ENCODE assay signal across 9 cellular contexts in the genomic region with DNA sequence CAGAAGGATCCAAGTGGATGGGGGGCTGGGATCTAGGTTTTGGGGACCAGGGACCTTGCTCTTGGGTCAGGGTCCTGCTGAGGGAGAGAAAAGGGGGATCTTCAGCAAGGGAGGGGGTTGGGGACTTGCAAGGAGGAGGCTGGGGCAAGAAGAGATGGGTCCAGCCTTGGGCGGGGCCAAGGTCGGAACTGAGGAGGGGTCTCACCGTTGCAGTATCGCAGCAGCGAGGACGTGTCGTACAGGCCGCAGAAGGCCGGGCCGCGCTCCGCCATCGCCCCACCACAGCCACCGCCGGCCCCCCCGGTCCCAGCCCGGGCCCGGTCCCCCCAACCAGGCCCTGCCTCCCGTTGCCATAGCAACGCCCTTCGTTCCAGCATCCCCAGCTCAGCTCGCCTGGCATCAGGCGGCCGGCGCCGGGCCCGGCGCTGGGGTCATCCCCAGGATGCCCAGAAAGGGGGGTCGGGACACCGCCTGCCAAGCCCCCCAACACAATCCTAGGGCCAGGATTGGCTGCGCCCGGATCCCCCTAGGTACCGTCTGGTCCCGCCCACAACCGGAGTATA. TPM values are rescaled to one million over a fixed set of nuclear protein-coding genes. Genes with fewer than 3 reads are reported as not detected.
DNase-seq lines count a peak whose midpoint lies in the region; ATAC-seq and TF ChIP-seq lines count a peak whose summit lies in the region.
"Had no signal": no experiment of that assay in that cellular context is flagged by ENCODE, and none has a peak within 500 bp of the region (broad histone marks: within the 10 kb centered on the region; RNA-seq: fewer than 3 reads in every experiment).

No MANE protein-coding gene starts in this region.

- no peak for ATAC-seq in RWPE2 (ENCODE audit: low read depth)

- H3K27ac ChIP-seq in RWPE2 (ENCODE audit: poor library complexity, severe bottlenecking) (no peak overlapping the region), thyroid gland (no peak overlapping the region)
- H3K27ac ChIP-seq: body of pancreas had no signal

- H3K9me3 ChIP-seq in RWPE2 (ENCODE audit: severe bottlenecking): no peaks in the 10 kb centered on the region
- H3K9me3 ChIP-seq in thyroid gland: no peaks in the 10 kb centered on the region
- H3K9me3 ChIP-seq: body of pancreas had no signal

- no peak for TF ChIP-seq POLR2A in thyroid gland (IDR thresholded peaks at IDR 0.05)

- WGBS in thyroid gland, 2 donors: 28 to 30% methylated on average over 12 to 16 of the region's 35 CpGs

- intact Hi-C loops in thyroid gland (cut with DNase I): no loop called here

- no peak for DNase-seq in RWPE2 (ENCODE audit: low spot score)
- no peak for DNase-seq in epithelial cell of proximal tubule (ENCODE audit: low read depth)
- peak; percentile 98 for DNase-seq in putamen (ENCODE audit: low spot score)
- no peak for DNase-seq in AG20443 (ENCODE audit: low spot score)
- DNase-seq in RKO (ENCODE audit: low spot score): no peak
- DNase-seq in thyroid gland: no peak
- no peak for DNase-seq in stimulated activated naive CD4-positive, alpha-beta T cell treated with Interleukin-2 at 50 U/mL for 16 hours (lab: John Stamatoyannopoulos, UW)

- H3K27me3 ChIP-seq in RWPE2 (ENCODE audit: insufficient read depth, poor library complexity, severe bottlenecking) (no peaks in the 10 kb centered on the region), thyroid gland (peaks cover 12% of the 10 kb centered on the region)
- H3K27me3 ChIP-seq: body of pancreas had no signal

- H3K4me3 ChIP-seq in GM12875 (ENCODE audit: low read depth, low read length) (peak overlapping the region; percentile 54), RWPE2 (ENCODE audit: severe bottlenecking) (peak overlapping the region; percentile 27), epithelial cell of proximal tubule (ENCODE audit: low read depth, low read length) (peak overlapping the region; percentile 51), thyroid gland (replicated peaks in 1 of 3) (no peak overlapping the region)
- H3K4me3 ChIP-seq: body of pancreas had no signal

- TF ChIP-seq CTCF in GM12875 (IDR thresholded peaks at IDR 0.05; ENCODE audit: borderline replicate concordance, insufficient read depth, low read depth, low read length): no peak
- no peak for TF ChIP-seq CTCF in RWPE2 (IDR thresholded peaks at IDR 0.05; ENCODE audit: poor library complexity, severe bottlenecking)
- no peak for TF ChIP-seq CTCF in epithelial cell of proximal tubule (conservative IDR thresholded peaks at IDR 0.05; ENCODE audit: low read depth, low read length)
- no peak for TF ChIP-seq CTCF in thyroid gland (IDR thresholded peaks at IDR 0.05)

- no peaks in the 10 kb centered on the region for H3K36me3 ChIP-seq in RWPE2 (ENCODE audit: low read depth)
- H3K36me3 ChIP-seq in thyroid gland: no peaks in the 10 kb centered on the region

- H3K4me1 ChIP-seq in RWPE2 (ENCODE audit: insufficient read depth, poor library complexity, severe bottlenecking) (peaks cover 13% of the 10 kb centered on the region), thyroid gland (peaks cover 10 to 36% of the 10 kb centered on the region in 2 donors)

RNA-seq across cellular contexts. Expression of a gene that starts 6.0 kb away (rescaled TPM):
- total RNA-seq in epithelial cell of proximal tubule (17.7 and 33.6 TPM in 2 replicates), thyroid gland (100 to 1,000 TPM in 1 of 4 donors, 10 to 100 TPM in 3; 33.1 to 148 (median 36.8) TPM)

RNA-seq across cellular contexts. Expression of a gene that starts 22.9 kb away (rescaled TPM):
- total RNA-seq in epithelial cell of proximal tubule (0.22 and 0.86 TPM in 2 replicates), thyroid gland (1 to 10 TPM in 3 of 4 donors, under 1 TPM in 1; 0.45 to 1.5 (median 1.2) TPM)

RNA-seq across cellular contexts. Expression of a gene that starts 43.1 kb away (rescaled TPM):
- total RNA-seq in epithelial cell of proximal tubule: not detected in 2 replicates
- total RNA-seq in thyroid gland: 1 to 10 TPM; 3.6 to 9.4 (median 5.6) TPM

RNA-seq across cellular contexts. Expression of a gene that starts 46.6 kb away (rescaled TPM):
- total RNA-seq in epithelial cell of proximal tubule (331 and 431 TPM in 2 replicates), thyroid gland (100 to 1,000 TPM; 133 to 279 (median 192) TPM)

RNA-seq across cellular contexts. Expression of a gene that starts 47.3 kb away (rescaled TPM):
- total RNA-seq in epithelial cell of proximal tubule (19.3 and 25.2 TPM in 2 replicates), thyroid gland (10 to 100 TPM in 2 of 4 donors, 1 to 10 TPM in 2; 5.4 to 16.3 (median 12.5) TPM)

Comparison
In these comparisons a context has a peak if more than half of its experiments do, and no peak if none do; other contexts are left out.
1. H3K4me3 ChIP-seq: peak in GM12875 (single experiment), RWPE2 (single experiment) and epithelial cell of proximal tubule (single experiment); none in thyroid gland (0 of 3).